3 cellular contexts compared by ENCODE assay signal in genomic region chr4:104465620-104466019, GRCh38.
TF ChIP-seq lines count a peak whose summit lies in the region.

No MANE protein-coding gene starts in this region.

TF ChIP-seq in A549, 52 proteins besides CTCF, POLR2A, EP300 and RAD21:
- TF ChIP-seq MAFK (IDR thresholded peaks at IDR 0.05; ENCODE audit: partially characterized antibody) = peak; percentile 89
- TF ChIP-seq MAZ (IDR thresholded peaks at IDR 0.05; ENCODE audit: borderline replicate concordance, low read depth, low read length) = no peak
- TF ChIP-seq HDAC2 (IDR thresholded peaks at IDR 0.05) = no peak
- TF ChIP-seq CBX2 (IDR thresholded peaks at IDR 0.05; ENCODE audit: borderline replicate concordance, low read depth) = no peak

TF ChIP-seq in IMR-90, 13 proteins besides CTCF, POLR2A, EP300 and RAD21:
- TF ChIP-seq MAFK (IDR thresholded peaks at IDR 0.05; ENCODE audit: low read depth, low read length) (peak; percentile 95), BHLHE40 (IDR thresholded peaks at IDR 0.05; ENCODE audit: low read depth, low read length) (no peak)

TF ChIP-seq in K562, 482 proteins besides CTCF, POLR2A, EP300 and RAD21:
- TF ChIP-seq ZNF316 (IDR thresholded peaks at IDR 0.05) (peak; percentile 76), CHD4 (IDR thresholded peaks at IDR 0.05; ENCODE audit: insufficient read depth, insufficient replicate concordance, low read depth, low read length, poor library complexity, severe bottlenecking) (no peak), C11orf30 (IDR thresholded peaks at IDR 0.05; ENCODE audit: low read depth) (peak; percentile 65), MAFF (IDR thresholded peaks at IDR 0.05; ENCODE audit: low read length) (peak; percentile 82), MAFK (IDR thresholded peaks at IDR 0.05; ENCODE audit: low read length) (peak; percentile 83), MAFG (tag; conservative IDR thresholded peaks at IDR 0.05) (peak; percentile 64; the same call in 1 of the 2 replicates), MEIS2 (IDR thresholded peaks at IDR 0.05; ENCODE audit: partially characterized antibody) (no peak), XRCC5 (IDR thresholded peaks at IDR 0.05; ENCODE audit: low read depth, low read length) (no peak), ZNF507 (tag; conservative IDR thresholded peaks at IDR 0.05) (no peak)
